In the genomic region with DNA sequence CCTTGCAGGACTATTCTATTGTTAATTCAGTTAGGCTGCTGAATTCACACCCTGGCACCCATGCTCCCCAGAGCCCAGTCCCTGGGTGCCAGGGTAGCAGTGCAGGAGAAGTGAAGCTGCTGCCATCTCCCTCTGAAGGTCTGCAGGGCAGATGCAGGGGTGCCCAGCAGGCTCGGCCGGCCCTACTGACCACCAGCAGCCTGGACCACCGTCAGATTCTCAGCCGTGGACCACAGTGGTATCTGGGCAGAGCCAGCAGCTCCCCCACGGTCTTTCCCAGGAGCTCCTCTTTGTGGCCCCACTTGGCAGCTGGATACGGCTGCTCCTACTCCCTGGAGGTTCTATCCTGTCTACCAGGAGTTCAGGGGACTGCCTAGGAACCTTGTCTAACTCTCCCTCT, we compare ENCODE assay signal across 16 cellular contexts. TPM values are rescaled to one million over a fixed set of nuclear protein-coding genes. Genes with fewer than 3 reads are reported as not detected.
A peak's percentile ranks its signal among the peaks of the same experiment; 100 is the strongest.
DNase-seq lines count a peak whose midpoint lies in the region; TF ChIP-seq lines count a peak whose summit lies in the region.
"Had no signal": no experiment of that assay in that cellular context is flagged by ENCODE, and none has a peak within 500 bp of the region (broad histone marks: within the 10 kb centered on the region; RNA-seq: fewer than 3 reads in every experiment).

No MANE protein-coding gene starts in this region.

- H3K27me3 ChIP-seq in H7 (ENCODE audit: control insufficient read depth, insufficient read depth, low read length) (no peaks in the 10 kb centered on the region), esophagus muscularis mucosa (no peaks in the 10 kb centered on the region), sigmoid colon (no peaks in the 10 kb centered on the region), mammary epithelial cell (ENCODE audit: insufficient read depth, low read length) (no peaks in the 10 kb centered on the region), brain microvascular endothelial cell (replicated peaks) (no peaks in the 10 kb centered on the region)

- H3K4me1 ChIP-seq in esophagus muscularis mucosa (peaks cover 0 to 8% (median 7%) of the 10 kb centered on the region in 4 donors), sigmoid colon (no peaks in the 10 kb centered on the region), mammary epithelial cell (ENCODE audit: insufficient read depth, low read length) (peaks cover 10% of the 10 kb centered on the region)

- no peak for TF ChIP-seq POLR2A in esophagus muscularis mucosa (IDR thresholded peaks at IDR 0.05; ENCODE audit: low read depth)
- no peak for TF ChIP-seq POLR2A in sigmoid colon (IDR thresholded peaks at IDR 0.05)

- H3K4me2 ChIP-seq in mammary epithelial cell (ENCODE audit: insufficient read depth, low read depth, low read length) = no peak overlapping the region

- H3K4me3 ChIP-seq in H7 (ENCODE audit: insufficient read depth, low read depth, low read length) (no peak overlapping the region), SK-N-MC (no peak overlapping the region; the same call in 1 of the 2 replicates), esophagus muscularis mucosa (no peak overlapping the region), sigmoid colon (no peak overlapping the region), mammary epithelial cell (replicated peaks in 1 of 3; ENCODE audit: insufficient read depth in 1 of 3, low read depth in 2 of 3, low read length in 3 of 3) (no peak overlapping the region), brain microvascular endothelial cell (ENCODE audit: low read depth, low read length) (no peak overlapping the region)
- H3K4me3 ChIP-seq: skin epidermis had no signal

- no peak for TF ChIP-seq EP300 in esophagus muscularis mucosa (IDR thresholded peaks at IDR 0.05)
- TF ChIP-seq EP300 in sigmoid colon (IDR thresholded peaks at IDR 0.05) = no peak

- H3K36me3 ChIP-seq in H7 (replicated peaks; ENCODE audit: control insufficient read depth, insufficient read depth, low read length) (no peaks in the 10 kb centered on the region), SK-N-MC (ENCODE audit: insufficient read depth, low read length) (no peaks in the 10 kb centered on the region), esophagus muscularis mucosa (peaks cover 0 to 12% (median 0%) of the 10 kb centered on the region in 4 donors), sigmoid colon (no peaks in the 10 kb centered on the region), mammary epithelial cell (ENCODE audit: insufficient read depth, low read length) (no peaks in the 10 kb centered on the region), brain microvascular endothelial cell (replicated peaks) (no peaks in the 10 kb centered on the region)

- no peak for TF ChIP-seq CTCF in esophagus muscularis mucosa (IDR thresholded peaks at IDR 0.05)
- TF ChIP-seq CTCF in sigmoid colon (IDR thresholded peaks at IDR 0.05) = no peak
- TF ChIP-seq CTCF in mammary epithelial cell (conservative IDR thresholded peaks at IDR 0.05 in 1 of 2, IDR thresholded peaks at IDR 0.05 in 1 of 2; ENCODE audit: extremely low read depth in 1 of 2, insufficient read depth in 1 of 2, low read depth in 1 of 2, low read length in 2 of 2) = no peak
- no peak for TF ChIP-seq CTCF in brain microvascular endothelial cell (IDR thresholded peaks at IDR 0.05; ENCODE audit: low read depth, low read length, missing control alignments)

- H3K9ac ChIP-seq in SK-N-MC (ENCODE audit: insufficient read length) (peak overlapping the region; percentile 51), mammary epithelial cell (ENCODE audit: insufficient read depth, low read length) (no peak overlapping the region)

- no peaks in the 10 kb centered on the region for H3K79me2 ChIP-seq in mammary epithelial cell (ENCODE audit: insufficient read depth, low read length)

- DNase-seq in H7 = peak; percentile 21
- DNase-seq in SK-N-MC (ENCODE audit: low read depth, low spot score) = no peak
- peak; percentile 60 for DNase-seq in esophagus muscularis mucosa (ENCODE audit: extremely low spot score)
- DNase-seq in sigmoid colon = peak; percentile 45
- DNase-seq in mammary epithelial cell = no peak
- DNase-seq in effector CD4-positive, alpha-beta T cell = no peak
- no peak for DNase-seq in Ammon's horn (ENCODE audit: low spot score)
- no peak for DNase-seq in brain microvascular endothelial cell
- DNase-seq: NCI-H1048, NCI-H226, SIG-M5 had no signal

- in situ Hi-C loops in mammary epithelial cell (cut with MboI; ENCODE audit: low sequenced_read_pairs in 2 of 2) = loop anchor here (10.0 to 25.0 kb wide), 2 partner anchors 254 to 261 kb away; a partner anchor contains a TSS
- in situ Hi-C loops in brain microvascular endothelial cell (cut with HindIII; ENCODE audit: low pct_ligation_motif_present, low sequenced_read_pairs) = no loop called here

- dilution Hi-C loops in mammary epithelial cell (cut with HindIII; ENCODE audit: low sequenced_read_pairs) = loop anchor here (5.0 kb wide), 1 partner anchor 259 kb away; a partner anchor contains a TSS

- H3K9me3 ChIP-seq in SK-N-MC (ENCODE audit: low read depth, low read length) (no peaks in the 10 kb centered on the region), esophagus muscularis mucosa (no peaks in the 10 kb centered on the region), sigmoid colon (no peaks in the 10 kb centered on the region), mammary epithelial cell (replicated peaks; ENCODE audit: insufficient read depth, low read length) (no peaks in the 10 kb centered on the region)

- CTCF ChIA-PET in mammary epithelial cell (lab: Charles Lee; ENCODE audit: low non-redundant PET) = interaction anchor here (0.8 kb wide), 1 partner anchor 256 kb away, joined by 3 read pairs; no protein-coding TSS in a partner anchor

- no peak overlapping the region for H2AFZ ChIP-seq in mammary epithelial cell (ENCODE audit: low read depth, low read length)

- H4K20me1 ChIP-seq in mammary epithelial cell (ENCODE audit: insufficient read depth, low read length) = no peaks in the 10 kb centered on the region

- BruUV-seq in mammary epithelial cell (replicated peaks; lab: Mats Ljungman, UMichigan) = no TSS peak

- intact Hi-C loops in esophagus muscularis mucosa (cut with DNase I) (loop anchor here (2.0 to 5.0 kb wide), 3 partner anchors 65 to 255 kb away; no protein-coding TSS in a partner anchor), sigmoid colon (cut with DNase I) (loop anchor here (1.0 to 2.0 kb wide), 3 partner anchors 65 to 255 kb away; no protein-coding TSS in a partner anchor), mammary epithelial cell (cut with micrococcal nuclease) (loop anchor here (1.0 to 5.0 kb wide), 7 partner anchors 65 to 434 kb away; no protein-coding TSS in a partner anchor)

- WGBS in esophagus muscularis mucosa = 70% methylated on average over 4 of the region's 6 CpGs
- 72 to 76% methylated on average over 6 of the region's 6 CpGs for WGBS in sigmoid colon, 2 donors
- WGBS in mammary epithelial cell (ENCODE audit: low coverage, missing lambda C conversion rate) = 66% methylated on average over 4 of the region's 6 CpGs

- H3K27ac ChIP-seq in SK-N-MC = no peak overlapping the region
- H3K27ac ChIP-seq in esophagus muscularis mucosa (replicated peaks in 1 of 4) = no peak overlapping the region
- no peak overlapping the region for H3K27ac ChIP-seq in sigmoid colon
- H3K27ac ChIP-seq in mammary epithelial cell (ENCODE audit: insufficient read depth, low read depth, low read length) = no peak overlapping the region
- H3K27ac ChIP-seq in brain microvascular endothelial cell = no peak overlapping the region
- H3K27ac ChIP-seq: skin epidermis had no signal

RNA-seq across cellular contexts. Expression of a gene that starts 46.8 kb away (rescaled TPM):
- total RNA-seq in H7 (2014; rRNA removed; shearing (Covaris generic)) = 0.15 and 0.28 TPM in 2 replicates
- 10 to 100 TPM; 19.2 to 39.9 (median 25.9) TPM for total RNA-seq in esophagus muscularis mucosa
- total RNA-seq in sigmoid colon = 10 to 100 TPM; 15.0 to 32.5 (median 27.6) TPM
- 10 to 100 TPM in 1 of 3 donors, 1 to 10 TPM in 2; 7.2 to 10.4 (median 8.5) TPM for polyA plus RNA-seq in sigmoid colon
- 1 to 10 TPM in 1 of 2 donors, under 1 TPM in 1; 0.71 to 1.2 TPM for total RNA-seq in mammary epithelial cell
- polyA plus RNA-seq in mammary epithelial cell = 0.80 TPM
- polyA minus RNA-seq in mammary epithelial cell = not detected
- total RNA-seq: activated CD8-positive, alpha-beta T cell treated with anti-CD3 and anti-CD28 coated beads, Interleukin-2, amount 10 ng/mL, durations not matched to agents 7 days and 5 days; activated T-helper 1 cell treated with anti-CD3 and anti-CD28 coated beads, Interleukin-12 subunit alpha, Interleukin-12 subunit beta, Interleukin-2, Interleukin-4 antibody, amounts not matched to agents 30 ng/mL and 10 ng/mL and 1 ng/mL, durations not matched to agents 14 hours and 24 hours and 36 hours; naive thymus-derived CD4-positive, alpha-beta T cell; T-helper 1 cell treated with Interleukin-12 subunit alpha and Interleukin-12 subunit beta and Interleukin-4 antibody, amounts not matched to agents 30 ng/mL and 1 ng/mL, for 36 hours had no signal
- polyA plus RNA-seq: naive thymus-derived CD4-positive, alpha-beta T cell had no signal

RNA-seq across cellular contexts. Expression of a gene that starts 49.7 kb away (rescaled TPM):
- 30.8 and 32.7 TPM in 2 replicates for total RNA-seq in H7 (2014; rRNA removed; shearing (Covaris generic))
- total RNA-seq in esophagus muscularis mucosa = 10 to 100 TPM; 31.6 to 68.1 (median 38.9) TPM
- total RNA-seq in sigmoid colon = 10 to 100 TPM; 28.9 to 59.5 (median 42.1) TPM
- polyA plus RNA-seq in sigmoid colon = 10 to 100 TPM in 2 of 3 donors, 1 to 10 TPM in 1; 5.1 to 27.6 (median 19.8) TPM
- 10 to 100 TPM; 25.1 to 43.0 TPM for total RNA-seq in mammary epithelial cell
- 43.6 TPM for polyA plus RNA-seq in mammary epithelial cell
- 43.8 TPM for polyA minus RNA-seq in mammary epithelial cell

Comparison
In these comparisons a context has a peak if more than half of its experiments do, and no peak if none do; other contexts are left out.
1. DNase-seq: peak in H7 (single experiment), esophagus muscularis mucosa (single experiment) and sigmoid colon (single experiment); none in SK-N-MC (single experiment), mammary epithelial cell (single experiment), effector CD4-positive, alpha-beta T cell (single experiment), Ammon's horn (single experiment) and brain microvascular endothelial cell (single experiment).
2. RNA of a gene that starts 46.8 kb away (total RNA-seq): 15.0 to 32.5 TPM in sigmoid colon and 19.2 to 39.9 TPM in esophagus muscularis mucosa; 0.71 to 1.2 TPM in mammary epithelial cell and 0.15 to 0.28 TPM in H7; every median in the first group is over 4 times any median in the second.